1 cellular context compared by ENCODE assay signal in genomic region chr2:30265441-30266015, GRCh38.
TF ChIP-seq lines count a peak whose summit lies in the region.

No MANE protein-coding gene starts in this region.

TF ChIP-seq in K562, 482 proteins besides CTCF, POLR2A, EP300 and RAD21 (continued from another document):
- no peak for TF ChIP-seq MIER1 (IDR thresholded peaks at IDR 0.05; ENCODE audit: low read depth)
TF ChIP-seq in K562: peak in this region for 0.
